ENCODE assay signal across 15 cellular contexts in genomic region chr3:58574682-58575081, GRCh38. TPM values are rescaled to one million over a fixed set of nuclear protein-coding genes. Genes with fewer than 3 reads are reported as not detected.
DNase-seq lines count a peak whose midpoint lies in the region; ATAC-seq and TF ChIP-seq lines count a peak whose summit lies in the region.
"Had no signal": no experiment of that assay in that cellular context is flagged by ENCODE, and none has a peak within 500 bp of the region (broad histone marks: within the 10 kb centered on the region; RNA-seq: fewer than 3 reads in every experiment).

No MANE protein-coding gene starts in this region.

- WGBS in esophagus squamous epithelium, 2 donors, result 70 to 93% methylated on average over 2 to 4 of the region's 4 CpGs
- 77 to 79% methylated on average over 3 to 4 of the region's 4 CpGs for WGBS in thyroid gland, 2 donors

- no peaks in the 10 kb centered on the region for H3K79me2 ChIP-seq in neural progenitor cell (ENCODE audit: low read depth)

- peaks cover 9% of the 10 kb centered on the region for H3K9me3 Mint-ChIP-seq in chondrocyte (ENCODE audit: low read depth)
- peaks cover 25% of the 10 kb centered on the region for H3K9me3 Mint-ChIP-seq in neural progenitor cell

- H3K27ac ChIP-seq in esophagus squamous epithelium, result peak overlapping the region in 3 of 4 donors; percentile 79 to 92 (median 86)
- H3K27ac ChIP-seq in neural progenitor cell, result no peak overlapping the region
- H3K27ac ChIP-seq in thyroid gland, result peak overlapping the region in 2 of 3 donors; percentile 3 to 88

- peaks cover 0 to 5% (median 0%) of the 10 kb centered on the region in 4 donors for H3K27me3 ChIP-seq in esophagus squamous epithelium
- H3K27me3 ChIP-seq in neural progenitor cell, result peaks cover 6% of the 10 kb centered on the region
- no peaks in the 10 kb centered on the region for H3K27me3 ChIP-seq in thyroid gland

- no peak for ATAC-seq in GM21526 (IDR thresholded peaks at IDR 0.05; ENCODE audit: low FRiP score, unreplicated experiment)

- H3K4me2 ChIP-seq in neural progenitor cell, result no peak overlapping the region

- H3K9me3 ChIP-seq in esophagus squamous epithelium (no peaks in the 10 kb centered on the region), neural progenitor cell (ENCODE audit: low read depth) (no peaks in the 10 kb centered on the region), thyroid gland (no peaks in the 10 kb centered on the region)
- H3K9me3 ChIP-seq: Caco-2 had no signal

- H2AFZ ChIP-seq in neural progenitor cell (replicated peaks), result no peak overlapping the region

- intact Hi-C loops in esophagus squamous epithelium (cut with DNase I), result no loop called here
- intact Hi-C loops in thyroid gland (cut with DNase I), result no loop called here

- TF ChIP-seq CTCF in chondrocyte (IDR thresholded peaks at IDR 0.05) (no peak), esophagus squamous epithelium (IDR thresholded peaks at IDR 0.05) (no peak), neural progenitor cell (IDR thresholded peaks at IDR 0.05) (no peak), thyroid gland (IDR thresholded peaks at IDR 0.05) (no peak)

- no peak for TF ChIP-seq POLR2A in esophagus squamous epithelium (IDR thresholded peaks at IDR 0.05)
- no peak for TF ChIP-seq POLR2A in thyroid gland (IDR thresholded peaks at IDR 0.05)

- peaks cover 9 to 64% (median 26%) of the 10 kb centered on the region in 3 donors for H3K4me1 ChIP-seq in esophagus squamous epithelium
- H3K4me1 ChIP-seq in neural progenitor cell, result peaks cover 31% of the 10 kb centered on the region
- peaks cover 54 to 78% of the 10 kb centered on the region in 2 donors for H3K4me1 ChIP-seq in thyroid gland
- H3K4me1 ChIP-seq: Caco-2 had no signal

- H3K27me3 Mint-ChIP-seq in chondrocyte (ENCODE audit: low read depth), result no peaks in the 10 kb centered on the region
- H3K27me3 Mint-ChIP-seq in neural progenitor cell (ENCODE audit: insufficient read depth, low read depth), result peaks cover 30% of the 10 kb centered on the region

- H3K27ac Mint-ChIP-seq in chondrocyte (ENCODE audit: unreplicated experiment), result no peak overlapping the region
- peak overlapping the region; percentile 33 for H3K27ac Mint-ChIP-seq in neural progenitor cell

- no peak overlapping the region for H3K9ac ChIP-seq in neural progenitor cell

- H3K4me3 ChIP-seq in esophagus squamous epithelium (peak overlapping the region in 3 of 4 donors; percentile 13 to 62 (median 46)), neural progenitor cell (no peak overlapping the region), thyroid gland (replicated peaks in 1 of 3) (no peak overlapping the region)

- peak; percentile 62 for DNase-seq in chondrocyte (ENCODE audit: low spot score)
- DNase-seq in esophagus squamous epithelium (lab: John Stamatoyannopoulos, UW), result no peak
- no peak for DNase-seq in neural progenitor cell (ENCODE audit: low spot score)
- DNase-seq in thyroid gland, result peak in 1 of 2 donors; percentile 34
- DNase-seq in NCI-H345 treated with DMSO at 0.1 percent for 48 hours (lab: John Stamatoyannopoulos, UW; ENCODE audit: unreplicated experiment), result no peak
- DNase-seq in NCI-H2171 (lab: John Stamatoyannopoulos, UW), result no peak
- DNase-seq: Caco-2, EL, HCEC 1CT, MM.1S, NCI-H1092 treated with DMSO at 0.1 percent for 48 hours, NCI-H2081 treated with DMSO at 0.1 percent for 48 hours, NCI-H524 had no signal

- H4K20me1 ChIP-seq in neural progenitor cell (ENCODE audit: low read depth), result no peaks in the 10 kb centered on the region

- H3K4me3 Mint-ChIP-seq in chondrocyte (ENCODE audit: unreplicated experiment), result no peak overlapping the region
- no peak overlapping the region for H3K4me3 Mint-ChIP-seq in neural progenitor cell

- peaks cover 14% of the 10 kb centered on the region for H3F3A ChIP-seq in neural progenitor cell (ENCODE audit: low read depth)

- peaks cover 3% of the 10 kb centered on the region for H3K36me3 Mint-ChIP-seq in chondrocyte (ENCODE audit: low read depth)
- peaks cover 5% of the 10 kb centered on the region for H3K36me3 Mint-ChIP-seq in neural progenitor cell

- H3K36me3 ChIP-seq in esophagus squamous epithelium (no peaks in the 10 kb centered on the region), neural progenitor cell (no peaks in the 10 kb centered on the region), thyroid gland (no peaks in the 10 kb centered on the region)

- peaks cover 7% of the 10 kb centered on the region for H3K4me1 Mint-ChIP-seq in chondrocyte (ENCODE audit: low read depth)
- H3K4me1 Mint-ChIP-seq in neural progenitor cell, result peaks cover 74% of the 10 kb centered on the region

RNA-seq across cellular contexts. Expression of gene FAM107A, which starts 2.5 kb away (rescaled TPM):
- total RNA-seq in chondrocyte, result not detected in 3 replicates
- total RNA-seq in esophagus squamous epithelium, result 10 to 100 TPM in 2 of 4 donors, 1 to 10 TPM in 2; 3.9 to 78.6 (median 10.8) TPM
- 0.11 and 0.71 TPM in 2 replicates for total RNA-seq in neural progenitor cell (ENCODE audit: low replicate concordance)
- total RNA-seq in thyroid gland, result 100 to 1,000 TPM in 1 of 4 donors, 10 to 100 TPM in 3; 62.3 to 137 (median 83.3) TPM
- total RNA-seq: Caco-2 had no signal

RNA-seq across cellular contexts. Expression of gene ACOX2, which starts 37.7 kb away (rescaled TPM):
- total RNA-seq in chondrocyte, result 0.56 to 1.9 TPM (median 0.57 TPM) in 3 replicates
- total RNA-seq in esophagus squamous epithelium, result 10 to 100 TPM in 2 of 4 donors, 1 to 10 TPM in 2; 5.3 to 14.1 (median 10.0) TPM
- 4.3 and 7.6 TPM in 2 replicates for total RNA-seq in neural progenitor cell (ENCODE audit: low replicate concordance)
- total RNA-seq in thyroid gland, result 10 to 100 TPM; 17.8 to 62.2 (median 37.4) TPM
- total RNA-seq: HT-29 had no signal

Comparison
In these comparisons a context has a peak if more than half of its experiments do, and no peak if none do; other contexts are left out.
1. H3K4me3 ChIP-seq: peak in esophagus squamous epithelium (3 of 4); none in neural progenitor cell (single experiment) and thyroid gland (0 of 3).